10 cellular contexts compared by ENCODE assay signal in the genomic region with DNA sequence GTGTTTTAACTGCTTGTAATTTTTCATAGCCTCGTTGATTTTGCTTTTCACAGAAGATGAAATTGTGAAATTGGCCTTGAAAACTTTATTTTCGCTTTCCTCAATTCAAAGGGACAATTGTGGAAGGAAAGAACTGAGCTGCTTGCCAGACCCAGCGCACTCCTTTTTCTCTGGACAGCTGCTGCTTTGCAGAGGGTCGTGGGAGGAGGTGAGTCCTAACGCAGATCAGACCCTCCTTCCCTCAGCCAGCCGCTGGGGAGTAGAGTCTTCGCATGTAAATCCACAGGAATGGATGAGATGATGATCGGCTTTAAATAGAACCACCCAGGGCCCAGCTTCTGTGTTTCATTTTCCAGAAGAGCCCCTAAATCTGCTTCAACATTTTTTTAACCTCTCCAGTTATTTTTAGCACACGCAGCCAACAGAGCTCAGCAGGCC. TPM values are rescaled to one million over a fixed set of nuclear protein-coding genes. Genes with fewer than 3 reads are reported as not detected.
A peak's percentile ranks its signal among the peaks of the same experiment; 100 is the strongest.
DNase-seq lines count a peak whose midpoint lies in the region; ATAC-seq and TF ChIP-seq lines count a peak whose summit lies in the region.
"Had no signal": no experiment of that assay in that cellular context is flagged by ENCODE, and none has a peak within 500 bp of the region (broad histone marks: within the 10 kb centered on the region; RNA-seq: fewer than 3 reads in every experiment).

No MANE protein-coding gene starts in this region.

- no peaks in the 10 kb centered on the region for H3K4me1 ChIP-seq in aorta (ENCODE audit: control insufficient read depth in 1 of 2, insufficient read depth in 2 of 2, low read length in 2 of 2)
- H3K4me1 ChIP-seq: A549 had no signal

- no peak overlapping the region for H3K27ac Mint-ChIP-seq in progenitor cell of endocrine pancreas

- TF ChIP-seq CTCF in coronary artery (IDR thresholded peaks at IDR 0.05) (no peak), progenitor cell of endocrine pancreas (IDR thresholded peaks at IDR 0.05; ENCODE audit: unreplicated experiment) (no peak)

- peaks cover 1% of the 10 kb centered on the region for H3K4me1 Mint-ChIP-seq in progenitor cell of endocrine pancreas (ENCODE audit: low read depth)

- WGBS in aorta, 2 donors = 6% methylated on average over 9 of the region's 9 CpGs

- ATAC-seq in Right ventricle myocardium inferior (peak; percentile 15), aorta (ENCODE audit: low FRiP score) (no peak), HG02623 (IDR thresholded peaks at IDR 0.05; ENCODE audit: unreplicated experiment) (no peak), GM18511 (IDR thresholded peaks at IDR 0.05; ENCODE audit: unreplicated experiment) (no peak)
- ATAC-seq: A549 had no signal

- H3K27me3 ChIP-seq in aorta (ENCODE audit: control insufficient read depth in 1 of 2, insufficient read depth in 2 of 2, low read length in 1 of 2) = no peaks in the 10 kb centered on the region

- peak overlapping the region; percentile 66 for H3K4me3 ChIP-seq in coronary artery
- peak overlapping the region; percentile 29 to 62 for H3K4me3 ChIP-seq in aorta (ENCODE audit: low read length in 2 of 2)
- H3K4me3 ChIP-seq: A549 had no signal

- H3K36me3 Mint-ChIP-seq in progenitor cell of endocrine pancreas (ENCODE audit: insufficient read depth) = no peaks in the 10 kb centered on the region

- H3K4me3 Mint-ChIP-seq in progenitor cell of endocrine pancreas (ENCODE audit: low read depth) = no peak overlapping the region

- no peaks in the 10 kb centered on the region for H3K9me3 Mint-ChIP-seq in progenitor cell of endocrine pancreas (ENCODE audit: low read depth)

- peak overlapping the region in 1 of 2 donors; percentile 49 for H3K27ac ChIP-seq in coronary artery
- H3K27ac ChIP-seq in aorta (ENCODE audit: low read depth in 1 of 2, low read length in 2 of 2) = no peak overlapping the region
- H3K27ac ChIP-seq: A549 had no signal

- DNase-seq in Right ventricle myocardium inferior (ENCODE audit: missing footprints) = no peak
- DNase-seq in cardiac septum (ENCODE audit: low spot score) = no peak
- DNase-seq in coronary artery (ENCODE audit: low spot score) = no peak
- peak; percentile 22 for DNase-seq in myocyte (ENCODE audit: low read depth)
- DNase-seq in aorta = no peak
- DNase-seq in progenitor cell of endocrine pancreas (ENCODE audit: low spot score, unreplicated experiment) = no peak
- DNase-seq: effector CD4-positive, alpha-beta T cell had no signal

- intact Hi-C loops in Right ventricle myocardium inferior (cut with DNase I) (no loop called here), cardiac septum (cut with DNase I) (no loop called here), aorta (cut with DNase I) (no loop called here)

- no peaks in the 10 kb centered on the region for H3K9me3 ChIP-seq in aorta (ENCODE audit: control insufficient read depth, low read length)
- H3K9me3 ChIP-seq: A549 had no signal

- H3K36me3 ChIP-seq in aorta (ENCODE audit: control insufficient read depth in 1 of 2, insufficient read depth in 2 of 2, low read length in 1 of 2) = no peaks in the 10 kb centered on the region

- peaks cover 13% of the 10 kb centered on the region for H3K27me3 Mint-ChIP-seq in progenitor cell of endocrine pancreas

RNA-seq across cellular contexts. Expression of gene UBE2E1, which starts 42.7 kb away (rescaled TPM):
- total RNA-seq in Right ventricle myocardium inferior = 75.3 TPM
- total RNA-seq in cardiac septum = 59.7 TPM
- 73.8 and 90.8 TPM in 2 replicates for total RNA-seq in myocyte
- polyA plus RNA-seq in myocyte (2012) = 73.2 TPM
- total RNA-seq in aorta = 10 to 100 TPM; 87.2 to 96.8 TPM
- 100 to 1,000 TPM in 1 of 2 donors, 10 to 100 TPM in 1; 62.2 to 128 TPM for polyA plus RNA-seq in aorta
- total RNA-seq in progenitor cell of endocrine pancreas = 129 and 134 TPM in 2 replicates
